Comparison of ENCODE assay signal across 8 cellular contexts in the genomic region with DNA sequence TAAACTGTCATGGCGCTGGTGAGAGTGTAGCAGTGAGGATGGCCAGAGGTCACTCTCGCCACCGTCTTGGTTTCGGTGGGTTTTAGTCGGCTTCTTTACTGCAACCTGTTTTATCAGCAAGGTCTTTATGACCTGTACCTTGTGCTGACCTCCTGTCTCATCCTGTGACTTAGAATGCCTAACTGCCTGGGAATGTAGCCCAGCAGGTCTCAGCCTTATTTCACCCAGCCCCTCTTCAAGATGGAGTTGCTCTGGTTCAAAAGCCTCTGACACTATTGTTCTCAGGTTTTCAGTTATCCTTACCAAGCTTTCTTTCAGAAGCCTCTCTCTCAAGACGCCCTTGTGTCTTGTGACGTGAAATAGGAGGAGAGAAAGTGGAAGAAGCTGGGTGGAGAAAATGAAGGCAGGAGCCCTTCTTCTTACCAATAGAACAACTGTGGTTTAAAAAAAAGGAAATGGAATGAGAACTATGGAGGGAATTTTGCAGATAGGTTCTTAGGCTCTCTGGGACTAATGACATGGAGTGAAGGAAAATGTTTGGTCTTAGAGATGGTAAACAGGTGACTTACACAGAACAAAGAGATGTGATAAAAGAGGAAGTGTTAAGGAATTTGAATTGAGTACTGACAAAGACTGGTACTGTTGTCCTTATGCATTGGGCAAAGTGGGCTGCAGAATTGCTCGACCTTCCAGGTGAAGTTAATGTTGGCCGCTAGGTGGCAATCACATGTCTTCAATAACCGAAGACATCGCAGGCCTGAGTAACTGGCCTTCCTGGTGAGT.
DNase-seq lines count a peak whose midpoint lies in the region; ATAC-seq, FAIRE-seq and TF ChIP-seq lines count a peak whose summit lies in the region.

No MANE protein-coding gene starts in this region.

- no peak for FAIRE-seq in urothelium cell line (lab: Jason Lieb, UNC)

- no peaks in the 10 kb centered on the region for H3K4me1 Mint-ChIP-seq in activated T-cell treated with anti-CD3 and anti-CD28 coated beads, Interleukin-2, amount 50 U/mL, for 4 hours (ENCODE audit: low read depth)

- H3K9ac ChIP-seq in HUES64 (ENCODE audit: low read depth, low read length) (no peak overlapping the region), OCI-LY3 (ENCODE audit: low read length) (peak overlapping the region; percentile 38; the same call in 1 of the 2 replicates)

- no peaks in the 10 kb centered on the region for H3K27me3 Mint-ChIP-seq in activated T-cell treated with anti-CD3 and anti-CD28 coated beads, Interleukin-2, amount 50 U/mL, for 4 hours (ENCODE audit: low read depth)

- H3K36me3 Mint-ChIP-seq in activated T-cell treated with anti-CD3 and anti-CD28 coated beads, Interleukin-2, amount 50 U/mL, for 4 hours (ENCODE audit: insufficient read depth): no peaks in the 10 kb centered on the region

- H3K27me3 ChIP-seq in HUES64 (ENCODE audit: insufficient read depth, low read length): no peaks in the 10 kb centered on the region
- no peaks in the 10 kb centered on the region for H3K27me3 ChIP-seq in OCI-LY3 (ENCODE audit: low read depth, low read length)

- DNase-seq in DMS79 treated with DMSO at 0.1 percent for 48 hours (lab: John Stamatoyannopoulos, UW): peak; percentile 36
- DNase-seq in activated T-cell treated with anti-CD3 and anti-CD28 coated beads, Interleukin-2, amount 50 U/mL, for 4 hours: peak; percentile 39
- DNase-seq in fibroblast of pulmonary artery (ENCODE audit: low read depth): peak; percentile 93
- DNase-seq in non-pigmented ciliary epithelial cell (ENCODE audit: low read depth): peak; percentile 76
- peak; percentile 84 for DNase-seq in urothelium cell line (ENCODE audit: low spot score)

- no peak overlapping the region for H3K4me3 ChIP-seq in HUES64 (ENCODE audit: low read length)
- no peak overlapping the region for H3K4me3 ChIP-seq in OCI-LY3 (ENCODE audit: low read length)
- H3K4me3 ChIP-seq in fibroblast of pulmonary artery (replicated peaks; ENCODE audit: low read depth, low read length): no peak overlapping the region

- H3K79me2 ChIP-seq in OCI-LY3 (ENCODE audit: low read length): no peaks in the 10 kb centered on the region

- H3K4me2 ChIP-seq in OCI-LY3 (ENCODE audit: low read length): peak overlapping the region; percentile 49

- no peak overlapping the region for H3K4me3 Mint-ChIP-seq in activated T-cell treated with anti-CD3 and anti-CD28 coated beads, Interleukin-2, amount 50 U/mL, for 4 hours

- H3K27ac ChIP-seq in HUES64 (ENCODE audit: low read depth, low read length) (peak overlapping the region; percentile 86), OCI-LY3 (ENCODE audit: low read length) (peak overlapping the region; percentile 24; the same call in 1 of the 2 replicates)

- 0 out of 2 replicates have a peak overlapping the region, but pooled peaks have one; percentile 43 for H2AFZ ChIP-seq in OCI-LY3 (ENCODE audit: low read depth, low read length)

- peak; percentile 78 for TF ChIP-seq CTCF in OCI-LY3 (IDR thresholded peaks at IDR 0.05; ENCODE audit: low read depth, low read length)
- peak; percentile 71 for TF ChIP-seq CTCF in fibroblast of pulmonary artery (IDR thresholded peaks at IDR 0.05; ENCODE audit: low read length, missing control alignments)

- H4K20me1 ChIP-seq in OCI-LY3 (ENCODE audit: insufficient read depth, low read length): no peaks in the 10 kb centered on the region

- H3K4me1 ChIP-seq in HUES64 (ENCODE audit: insufficient read depth, low read length) (peaks cover 21% of the 10 kb centered on the region), OCI-LY3 (ENCODE audit: low read length) (peaks cover 43% of the 10 kb centered on the region)

- ATAC-seq in GM21528 (IDR thresholded peaks at IDR 0.05; ENCODE audit: low FRiP score, unreplicated experiment): peak; percentile 88
- peak; percentile 51 to 63 for ATAC-seq in activated T-cell treated with anti-CD3 and anti-CD28 coated beads, Interleukin-2, amount 50 U/mL, for 4 hours

- H3K9me3 Mint-ChIP-seq in activated T-cell treated with anti-CD3 and anti-CD28 coated beads, Interleukin-2, amount 50 U/mL, for 4 hours: no peaks in the 10 kb centered on the region

- 36% methylated on average over 11 of the region's 11 CpGs for WGBS in HUES64

- H3K9me3 ChIP-seq in HUES64 (ENCODE audit: insufficient read depth, low read depth, low read length): no peaks in the 10 kb centered on the region
- no peaks in the 10 kb centered on the region for H3K9me3 ChIP-seq in OCI-LY3 (ENCODE audit: insufficient read depth, low read length)

- H3K36me3 ChIP-seq in HUES64 (ENCODE audit: insufficient read depth, low read length) (no peaks in the 10 kb centered on the region), OCI-LY3 (replicated peaks; ENCODE audit: low read depth, low read length) (no peaks in the 10 kb centered on the region)

Comparison
In these comparisons a context has a peak if more than half of its experiments do, and no peak if none do; other contexts are left out.
1. DNase-seq: peak in every context shown above with its lines; median percentile 93 in fibroblast of pulmonary artery; 84 in urothelium cell line; 76 in non-pigmented ciliary epithelial cell; 39 in activated T-cell treated with anti-CD3 and anti-CD28 coated beads, Interleukin-2, amount 50 U/mL, for 4 hours; 36 in DMS79 treated with DMSO at 0.1 percent for 48 hours.